In the genomic region with DNA sequence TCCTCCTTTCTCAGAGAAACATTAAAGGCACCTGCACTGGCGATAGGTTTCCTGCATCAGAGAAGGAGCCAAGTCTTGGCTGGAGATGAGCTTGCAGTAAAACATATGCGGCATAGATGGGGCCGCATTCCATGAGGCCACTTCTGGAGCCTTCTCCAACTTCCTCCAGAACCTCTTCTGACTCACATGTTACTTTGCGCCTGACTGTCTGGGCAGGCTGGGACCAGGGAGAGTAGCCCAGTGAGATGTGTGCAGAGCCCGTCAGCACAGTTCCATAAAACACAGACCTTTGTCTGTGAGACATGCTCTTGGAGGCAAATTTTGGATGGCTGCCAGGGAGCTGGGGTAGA, we compare ENCODE assay signal across 14 cellular contexts. TPM values are rescaled to one million over a fixed set of nuclear protein-coding genes. Genes with fewer than 3 reads are reported as not detected.
DNase-seq lines count a peak whose midpoint lies in the region; ATAC-seq, FAIRE-seq and TF ChIP-seq lines count a peak whose summit lies in the region.
"Had no signal": no experiment of that assay in that cellular context is flagged by ENCODE, and none has a peak within 500 bp of the region (broad histone marks: within the 10 kb centered on the region; RNA-seq: fewer than 3 reads in every experiment).

No MANE protein-coding gene starts in this region.

- POLR2A ChIA-PET in A549 (lab: Yijun Ruan, JAX): interaction anchor here (0.7 to 1.1 kb wide), 2 partner anchors 166 to 246 kb away, joined by 5 to 6 read pairs; no protein-coding TSS in a partner anchor

- no peak overlapping the region for H3K4me2 ChIP-seq in A549
- H3K4me2 ChIP-seq: KMS-11 had no signal

- H3K4me3 Mint-ChIP-seq in T-helper 2 cell treated with Interferon-gamma antibody and Interleukin-4, amounts not matched to agents 5 μg/mL and 100 μg/mL, for 36 hours: no peak overlapping the region
- H3K4me3 Mint-ChIP-seq: activated CD4-positive, alpha-beta T cell treated with anti-CD3 and anti-CD28 coated beads, Interleukin-2, amount 10 ng/mL, durations not matched to agents 7 days and 5 days had no signal

- DNase-seq in A549 (ENCODE audit: low read depth in 1 of 2, low spot score in 1 of 2) (no peak), HT1080 (ENCODE audit: low read depth) (peak; percentile 11), brain microvascular endothelial cell (peak; percentile 9), left colon (no peak), 8988T (no peak), RPMI8226 (no peak)
- DNase-seq in T-helper 2 cell treated with Interferon-gamma antibody and Interleukin-4, amounts not matched to agents 5 μg/mL and 100 μg/mL, for 36 hours (ENCODE audit: low spot score): no peak
- DNase-seq: SIG-M5 had no signal

- no peak for TF ChIP-seq EP300 in A549 (IDR thresholded peaks at IDR 0.05)

- H3K4me1 Mint-ChIP-seq in T-helper 2 cell treated with Interferon-gamma antibody and Interleukin-4, amounts not matched to agents 5 μg/mL and 100 μg/mL, for 36 hours (ENCODE audit: low read depth): peaks cover 3% of the 10 kb centered on the region

- intact Hi-C loops in left colon (cut with DNase I, micrococcal nuclease): loop anchor here (2.0 to 10.0 kb wide), 3 partner anchors 65 to 245 kb away; partner anchors contain the start of gene PEX26 (in 1 of the 2)

- 91% methylated on average over 5 of the region's 5 CpGs for WGBS in A549 (ENCODE audit: missing lambda C conversion rate)

- H3K36me3 Mint-ChIP-seq in T-helper 2 cell treated with Interferon-gamma antibody and Interleukin-4, amounts not matched to agents 5 μg/mL and 100 μg/mL, for 36 hours (ENCODE audit: low read depth): peaks cover 3% of the 10 kb centered on the region

- no peak overlapping the region for H3K27ac Mint-ChIP-seq in T-helper 2 cell treated with Interferon-gamma antibody and Interleukin-4, amounts not matched to agents 5 μg/mL and 100 μg/mL, for 36 hours
- H3K27ac Mint-ChIP-seq: activated CD4-positive, alpha-beta T cell treated with anti-CD3 and anti-CD28 coated beads, Interleukin-2, amount 10 ng/mL, durations not matched to agents 7 days and 5 days had no signal

- in situ Hi-C loops in brain microvascular endothelial cell (cut with HindIII; ENCODE audit: low pct_ligation_motif_present, low sequenced_read_pairs): no loop called here

- H3K4me1 ChIP-seq in A549: no peaks in the 10 kb centered on the region
- H3K4me1 ChIP-seq: adrenal gland had no signal

- H3K4me3 ChIP-seq in A549 (no peak overlapping the region), brain microvascular endothelial cell (ENCODE audit: low read depth, low read length) (no peak overlapping the region)
- H3K4me3 ChIP-seq: adrenal gland, colonic mucosa, stomach had no signal

- ATAC-seq in A549 (peak; percentile 10 to 38; a peak in 3 of 6 replicates), left colon (peak; percentile 0), GM21528 (IDR thresholded peaks at IDR 0.05; ENCODE audit: low FRiP score, unreplicated experiment) (no peak)

- no peak for TF ChIP-seq POLR2A in A549 (IDR thresholded peaks at IDR 0.05; ENCODE audit: low read length)

- H3K9me3 Mint-ChIP-seq in T-helper 2 cell treated with Interferon-gamma antibody and Interleukin-4, amounts not matched to agents 5 μg/mL and 100 μg/mL, for 36 hours: no peaks in the 10 kb centered on the region
- H3K9me3 Mint-ChIP-seq: activated CD4-positive, alpha-beta T cell treated with anti-CD3 and anti-CD28 coated beads, Interleukin-2, amount 10 ng/mL, durations not matched to agents 7 days and 5 days had no signal

- TF ChIP-seq CTCF in A549 (IDR thresholded peaks at IDR 0.05) (no peak), brain microvascular endothelial cell (IDR thresholded peaks at IDR 0.05; ENCODE audit: low read depth, low read length, missing control alignments) (no peak)

- no peak for TF ChIP-seq RAD21 in A549 (conservative IDR thresholded peaks at IDR 0.05 in 1 of 2, IDR thresholded peaks at IDR 0.05 in 1 of 2)

- H3K9me3 ChIP-seq in A549: no peaks in the 10 kb centered on the region
- H3K9me3 ChIP-seq: adrenal gland, colonic mucosa, stomach had no signal

- no peaks in the 10 kb centered on the region for H3K27me3 Mint-ChIP-seq in T-helper 2 cell treated with Interferon-gamma antibody and Interleukin-4, amounts not matched to agents 5 μg/mL and 100 μg/mL, for 36 hours (ENCODE audit: low read depth)
- H3K27me3 Mint-ChIP-seq: activated CD4-positive, alpha-beta T cell treated with anti-CD3 and anti-CD28 coated beads, Interleukin-2, amount 10 ng/mL, durations not matched to agents 7 days and 5 days had no signal

- no peaks in the 10 kb centered on the region for H3K27me3 ChIP-seq in brain microvascular endothelial cell (replicated peaks)
- H3K27me3 ChIP-seq: adrenal gland, colonic mucosa, stomach had no signal

- H3K27ac ChIP-seq in A549 (no peak overlapping the region), brain microvascular endothelial cell (no peak overlapping the region)
- H3K27ac ChIP-seq: adrenal gland, colonic mucosa, KMS-11 had no signal

- CTCF ChIA-PET in A549 (lab: Yijun Ruan, JAX): interaction anchor here (0.9 to 7.2 kb wide), 38 partner anchors 8 to 649 kb away, joined by 3 to 138 read pairs (median 6); partner anchors contain the start of genes MICAL3 and PEX26

- no peak for FAIRE-seq in A549 (lab: Jason Lieb, UNC)

- H3K36me3 ChIP-seq in brain microvascular endothelial cell (replicated peaks): no peaks in the 10 kb centered on the region
- H3K36me3 ChIP-seq: colonic mucosa had no signal

TF ChIP-seq in A549, 52 proteins besides CTCF, POLR2A, EP300 and RAD21 (continues in another document):
- no peak for TF ChIP-seq PBX3 (IDR thresholded peaks at IDR 0.05)
- no peak for TF ChIP-seq HOXB5 (CRISPR knock-in tag; IDR thresholded peaks at IDR 0.05)
- no peak for TF ChIP-seq EHF (CRISPR knock-in tag; IDR thresholded peaks at IDR 0.05)
- no peak for TF ChIP-seq HOXB13 (CRISPR knock-in tag; IDR thresholded peaks at IDR 0.05; ENCODE audit: low read depth)
- TF ChIP-seq ZFP36 (IDR thresholded peaks at IDR 0.05; ENCODE audit: borderline replicate concordance, partially characterized antibody): no peak
- TF ChIP-seq ESRRA (IDR thresholded peaks at IDR 0.05; ENCODE audit: borderline replicate concordance, low read length): no peak
- no peak for TF ChIP-seq HMGXB4 (CRISPR knock-in tag; IDR thresholded peaks at IDR 0.05; ENCODE audit: borderline replicate concordance)
- no peak for TF ChIP-seq ATOH8 (CRISPR knock-in tag; IDR thresholded peaks at IDR 0.05; ENCODE audit: low read depth)
- no peak for TF ChIP-seq ELK1 (IDR thresholded peaks at IDR 0.05; ENCODE audit: low read depth, low read length)
- TF ChIP-seq SMC3 (IDR thresholded peaks at IDR 0.05): no peak

RNA-seq across cellular contexts. Expression of gene BID, which starts 55.4 kb away (rescaled TPM):
- polyA plus RNA-seq in A549 (2011; rRNA removed) (50.8 and 62.8 TPM in 2 replicates), A549 (2017; fragmentation: RNase III; extraction: RNeasy Plus Mini Kit Qiagen cat#74134 plus additional on column Dnase treatment) (51.7 to 57.6 TPM (median 56.6 TPM) in 3 replicates)
- polyA plus RNA-seq in A549 (2012; cell fraction: cytosol; rRNA removed): 183 and 208 TPM in 2 replicates
- 167 and 250 TPM in 2 replicates for polyA plus RNA-seq in A549 (2012; cell fraction: nucleus; rRNA removed)
- polyA minus RNA-seq in A549 (2011; rRNA and poly(A)+ RNA removed): 22.6 and 25.3 TPM in 2 replicates
- 178 and 258 TPM in 2 replicates for total RNA-seq in HT1080 (2014; rRNA removed; shearing (Covaris generic))
- 54.0 and 105 TPM in 2 replicates for polyA plus RNA-seq in HT1080 (2015; cell fraction: cytosol; rRNA removed)
- polyA plus RNA-seq in HT1080 (2015; cell fraction: nucleus; rRNA removed): 34.4 and 56.3 TPM in 2 replicates
- 10 to 100 TPM; 26.5 to 33.2 TPM for total RNA-seq in left colon

Comparison
In these comparisons a context has a peak if more than half of its experiments do, and no peak if none do; other contexts are left out.
1. DNase-seq: peak in HT1080 (single experiment) and brain microvascular endothelial cell (single experiment); none in A549 (0 of 2), left colon (0 of 2), 8988T (single experiment), T-helper 2 cell treated with Interferon-gamma antibody and Interleukin-4, amounts not matched to agents 5 μg/mL and 100 μg/mL, for 36 hours (single experiment) and RPMI8226 (single experiment).